19 cellular contexts compared by ENCODE assay signal in the genomic region with DNA sequence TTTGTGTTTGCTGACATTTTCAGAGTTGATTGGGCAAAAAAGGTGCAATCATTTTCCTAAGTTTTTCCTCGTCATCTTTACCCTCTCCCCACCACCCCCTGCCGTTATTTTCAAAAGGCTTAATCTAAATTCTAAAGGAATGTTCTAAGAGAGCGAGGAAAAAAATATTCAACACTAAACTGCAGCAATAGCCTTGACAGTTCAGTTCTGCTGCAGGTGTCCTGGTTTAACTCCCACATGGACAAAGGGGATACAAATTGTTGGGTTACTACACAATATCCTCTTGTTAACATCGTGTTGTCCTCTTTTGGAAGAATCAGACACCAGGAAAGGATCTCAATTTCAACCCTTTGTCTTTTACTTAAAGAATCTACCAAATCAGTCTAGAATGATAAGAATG.
DNase-seq lines count a peak whose midpoint lies in the region; ATAC-seq and TF ChIP-seq lines count a peak whose summit lies in the region.
"Had no signal": no experiment of that assay in that cellular context is flagged by ENCODE, and none has a peak within 500 bp of the region (broad histone marks: within the 10 kb centered on the region; RNA-seq: fewer than 3 reads in every experiment).

No MANE protein-coding gene starts in this region.

- H3K36me3 Mint-ChIP-seq in H9 (ENCODE audit: insufficient read depth in 1 of 3, low read depth in 3 of 3) (no peaks in the 10 kb centered on the region), WTC11 (no peaks in the 10 kb centered on the region), neural progenitor cell (no peaks in the 10 kb centered on the region)
- H3K36me3 Mint-ChIP-seq: CD4-positive, CD25-positive, alpha-beta regulatory T cell; CD8-positive, alpha-beta memory T cell had no signal

- H3K4me1 Mint-ChIP-seq in H9 (peaks cover 24 to 33% of the 10 kb centered on the region in 2 experiments), WTC11 (peaks cover 40% of the 10 kb centered on the region), neural progenitor cell (peaks cover 16% of the 10 kb centered on the region)
- H3K4me1 Mint-ChIP-seq: B cell; CD4-positive, CD25-positive, alpha-beta regulatory T cell; CD8-positive, alpha-beta memory T cell had no signal

- no peak overlapping the region for H3T11ph ChIP-seq in H9 (ENCODE audit: low read length)

- H2BK12ac ChIP-seq in H9 (ENCODE audit: insufficient read length, low read depth, low read length): no peak overlapping the region

- no peaks in the 10 kb centered on the region for H4K20me1 ChIP-seq in H9 (ENCODE audit: control insufficient read depth, insufficient read depth, insufficient read length)
- H4K20me1 ChIP-seq in neural progenitor cell (ENCODE audit: low read depth): no peaks in the 10 kb centered on the region
- H4K20me1 ChIP-seq: BLaER1 treated with 17β-estradiol and CSF1 and Interleukin-3, amounts not matched to agents 10 nM and 100 nM had no signal

- H4K5ac ChIP-seq in H9 (ENCODE audit: insufficient read length, low read depth, low read length): no peak overlapping the region

- H3K4ac ChIP-seq in H9 (ENCODE audit: low read depth, low read length): no peak overlapping the region

- no peak overlapping the region for H2BK120ac ChIP-seq in H9 (ENCODE audit: low read depth, low read length, poor library complexity, severe bottlenecking)

- DNase-seq in H9 (no peak), WTC11 (ENCODE audit: low spot score) (no peak), neural progenitor cell (ENCODE audit: low spot score) (peak; percentile 10), NCI-H2171 treated with DMSO at 0.1 percent for 48 hours (lab: John Stamatoyannopoulos, UW) (no peak), NCI-H748 treated with DMSO at 0.1 percent for 48 hours (lab: John Stamatoyannopoulos, UW) (no peak)
- DNase-seq: CD4-positive, CD25-positive, alpha-beta regulatory T cell; CD8-positive, alpha-beta memory T cell; COR-L47; DMS 273 treated with DMSO at 0.1 percent for 48 hours; DMS53; DND-41; EL; HCEC 1CT; IMR-90 had no signal

- H3K27me3 ChIP-seq in H9 (ENCODE audit: insufficient read depth, low read length): no peaks in the 10 kb centered on the region
- no peaks in the 10 kb centered on the region for H3K27me3 ChIP-seq in iPS-20b (ENCODE audit: insufficient read depth, low read length)
- H3K27me3 ChIP-seq in neural progenitor cell: no peaks in the 10 kb centered on the region
- H3K27me3 ChIP-seq: BLaER1 treated with 17β-estradiol and CSF1 and Interleukin-3, amounts not matched to agents 10 nM and 100 nM had no signal

- H3K4me3 Mint-ChIP-seq in H9 (no peak overlapping the region), WTC11 (no peak overlapping the region; the same call in 1 of the 2 replicates), neural progenitor cell (no peak overlapping the region)
- H3K4me3 Mint-ChIP-seq: B cell; CD4-positive, CD25-positive, alpha-beta regulatory T cell; CD8-positive, alpha-beta memory T cell had no signal

- H2AFZ ChIP-seq in H9 (ENCODE audit: low read length) (no peak overlapping the region), neural progenitor cell (replicated peaks) (no peak overlapping the region)

- POLR2A ChIA-PET in WTC11 (lab: Charles Lee): interaction anchor here (0.6 kb wide), 1 partner anchor 10 kb away, joined by 4 read pairs; no protein-coding TSS in a partner anchor

- H3K18ac ChIP-seq in H9 (ENCODE audit: insufficient read length, low read depth, low read length): no peak overlapping the region

- no peak overlapping the region for H3K14ac ChIP-seq in H9 (ENCODE audit: insufficient read depth, low read length)

- H4K8ac ChIP-seq in H9 (replicated peaks; ENCODE audit: insufficient read length, low read depth, low read length): no peak overlapping the region

- H3K36me3 ChIP-seq in iPS-20b (ENCODE audit: insufficient read depth, low read depth, low read length): no peaks in the 10 kb centered on the region
- no peaks in the 10 kb centered on the region for H3K36me3 ChIP-seq in neural progenitor cell
- H3K36me3 ChIP-seq: BLaER1 treated with 17β-estradiol and CSF1 and Interleukin-3, amounts not matched to agents 10 nM and 100 nM had no signal

- H3K4me3 ChIP-seq in iPS-20b (ENCODE audit: low read length): peak overlapping the region; percentile 8; the same call in 1 of the 2 replicates
- no peak overlapping the region for H3K4me3 ChIP-seq in neural progenitor cell
- H3K4me3 ChIP-seq: BLaER1 treated with 17β-estradiol and CSF1 and Interleukin-3, amounts not matched to agents 10 nM and 100 nM; GM12878 had no signal

- H3K27ac Mint-ChIP-seq in H9 (peak overlapping the region; percentile 31 to 75 (median 45); a peak in 2 of 7 replicates), WTC11 (peak overlapping the region; percentile 61), neural progenitor cell (no peak overlapping the region)
- H3K27ac Mint-ChIP-seq: B cell; CD4-positive, CD25-positive, alpha-beta regulatory T cell; CD8-positive, alpha-beta memory T cell had no signal

- H3K27ac ChIP-seq in H9 (ENCODE audit: insufficient read length, low read depth, low read length): no peak overlapping the region
- H3K27ac ChIP-seq in iPS-20b (ENCODE audit: low read length): no peak overlapping the region
- no peak overlapping the region for H3K27ac ChIP-seq in neural progenitor cell
- H3K27ac ChIP-seq: BLaER1 treated with 17β-estradiol and CSF1 and Interleukin-3, amounts not matched to agents 10 nM and 100 nM had no signal

- no peak overlapping the region for H2AK5ac ChIP-seq in H9 (ENCODE audit: insufficient read length, low read length)

- peak; percentile 56 for ATAC-seq in WTC11
- no peak for ATAC-seq in SK-N-SH treated with all-trans-retinoic acid at 6 μM for 48 hours
- ATAC-seq: GM12878 had no signal

- H3K23ac ChIP-seq in H9 (ENCODE audit: insufficient read length, low read depth, low read length): no peak overlapping the region

- CTCF ChIA-PET in WTC11 (lab: Charles Lee): interaction anchor here (1.5 to 5.2 kb wide), 2 partner anchors 11 to 67 kb away, joined by 4 to 23 read pairs; no protein-coding TSS in a partner anchor

- H2BK20ac ChIP-seq in H9 (ENCODE audit: low read depth, low read length, poor library complexity, severe bottlenecking): no peak overlapping the region

- no peak for TF ChIP-seq CTCF in H9 (conservative IDR thresholded peaks at IDR 0.05)
- no peak for TF ChIP-seq CTCF in WTC11 (IDR thresholded peaks at IDR 0.05)
- TF ChIP-seq CTCF in neural progenitor cell (IDR thresholded peaks at IDR 0.05): no peak

- WGBS in H9 (ENCODE audit: extremely low coverage, insufficient read length, low lambda C conversion rate): no CpG with 5 or more reads among the region's 4 CpGs

- H2BK15ac ChIP-seq in H9 (ENCODE audit: low read depth, low read length): no peak overlapping the region

- no peaks in the 10 kb centered on the region for H3F3A ChIP-seq in neural progenitor cell (ENCODE audit: low read depth)

- no peaks in the 10 kb centered on the region for H3K23me2 ChIP-seq in H9 (ENCODE audit: insufficient read length, low read depth, low read length, poor library complexity, severe bottlenecking)

- H3K56ac ChIP-seq in H9 (ENCODE audit: insufficient read length, low read depth, low read length): no peak overlapping the region

- no peaks in the 10 kb centered on the region for H3K79me2 ChIP-seq in H9 (ENCODE audit: insufficient read depth, low read length)
- no peaks in the 10 kb centered on the region for H3K79me2 ChIP-seq in neural progenitor cell (ENCODE audit: low read depth)

- no peak overlapping the region for H2BK5ac ChIP-seq in H9 (ENCODE audit: insufficient read length, low read length)

- H3K27me3 Mint-ChIP-seq in H9 (ENCODE audit: low read depth) (no peaks in the 10 kb centered on the region), WTC11 (ENCODE audit: low read depth) (no peaks in the 10 kb centered on the region), neural progenitor cell (ENCODE audit: insufficient read depth, low read depth) (no peaks in the 10 kb centered on the region)
- H3K27me3 Mint-ChIP-seq: B cell; CD4-positive, CD25-positive, alpha-beta regulatory T cell had no signal

- H3K4me1 ChIP-seq in H9 (ENCODE audit: insufficient read depth, low read length): peaks cover 3% of the 10 kb centered on the region; the same call in 1 of the 2 replicates
- H3K4me1 ChIP-seq in iPS-20b (ENCODE audit: insufficient read depth, low read length): peaks cover 17% of the 10 kb centered on the region
- H3K4me1 ChIP-seq in neural progenitor cell: peaks cover 16% of the 10 kb centered on the region
- H3K4me1 ChIP-seq: BLaER1 treated with 17β-estradiol and CSF1 and Interleukin-3, amounts not matched to agents 10 nM and 100 nM had no signal

- no peaks in the 10 kb centered on the region for H3K9me3 Mint-ChIP-seq in H9
- no peaks in the 10 kb centered on the region for H3K9me3 Mint-ChIP-seq in WTC11
- no peaks in the 10 kb centered on the region for H3K9me3 Mint-ChIP-seq in neural progenitor cell

- H3K79me1 ChIP-seq in H9 (ENCODE audit: insufficient read depth, low read depth, low read length, poor library complexity, severe bottlenecking): no peaks in the 10 kb centered on the region

- no peak overlapping the region for H4K91ac ChIP-seq in H9 (ENCODE audit: insufficient read length, low read depth, low read length)

- H3K9me3 ChIP-seq in H9 (ENCODE audit: control insufficient read depth, low read depth, low read length): no peaks in the 10 kb centered on the region
- no peaks in the 10 kb centered on the region for H3K9me3 ChIP-seq in iPS-20b (ENCODE audit: insufficient read depth, low read depth, low read length)
- no peaks in the 10 kb centered on the region for H3K9me3 ChIP-seq in neural progenitor cell (ENCODE audit: low read depth)
- H3K9me3 ChIP-seq: BLaER1 treated with 17β-estradiol and CSF1 and Interleukin-3, amounts not matched to agents 10 nM and 100 nM had no signal

- H3K4me2 ChIP-seq in H9 (ENCODE audit: insufficient read depth, insufficient read length, low read length) (peak overlapping the region; percentile 16), neural progenitor cell (peak overlapping the region; percentile 39)
- H3K4me2 ChIP-seq: BLaER1 treated with 17β-estradiol and CSF1 and Interleukin-3, amounts not matched to agents 10 nM and 100 nM had no signal

- H3K9ac ChIP-seq in H9 (ENCODE audit: extremely low read depth, insufficient read length, low read length) (no peak overlapping the region), iPS-20b (ENCODE audit: low read depth, low read length) (peak overlapping the region; percentile 38; the same call in 1 of the 2 replicates), neural progenitor cell (no peak overlapping the region)
- H3K9ac ChIP-seq: BLaER1 treated with 17β-estradiol and CSF1 and Interleukin-3, amounts not matched to agents 10 nM and 100 nM had no signal

TF ChIP-seq in WTC11, 78 proteins besides CTCF, POLR2A, EP300 and RAD21 (continues in another document):
- TF ChIP-seq NR2C2 (CRISPR knock-in tag; IDR thresholded peaks at IDR 0.05) (no peak), GRHL2 (CRISPR knock-in tag; IDR thresholded peaks at IDR 0.05; ENCODE audit: insufficient replicate concordance, severe bottlenecking) (no peak), ZNF232 (CRISPR knock-in tag; IDR thresholded peaks at IDR 0.05) (no peak)

TF ChIP-seq in SK-N-SH treated with all-trans-retinoic acid at 6 μM for 48 hours, 23 proteins besides CTCF, POLR2A, EP300 and RAD21 (continues in another document):
- no peak for TF ChIP-seq RARB (CRISPR knock-in tag; IDR thresholded peaks at IDR 0.05)
